ENCODE assay signal across 1 cellular context in the genomic region with DNA sequence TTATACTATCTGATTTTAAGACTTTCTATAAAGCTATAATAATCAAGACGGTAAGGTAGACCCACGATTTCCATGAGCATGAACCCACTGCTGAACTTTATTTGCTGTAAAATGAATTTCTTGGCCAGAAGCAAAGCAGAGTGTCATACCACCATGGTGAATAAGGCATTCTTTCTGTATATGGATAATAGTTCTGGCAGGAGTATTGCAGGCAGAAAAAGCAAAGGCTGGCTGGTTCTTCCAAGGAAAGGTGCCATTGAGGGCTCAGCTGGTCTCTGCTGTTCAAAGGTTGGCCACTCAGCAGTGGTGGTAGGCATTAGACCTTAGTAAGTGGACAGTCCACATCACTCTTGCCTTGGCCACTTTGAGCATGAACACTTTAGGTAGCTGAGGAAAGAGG.
TF ChIP-seq lines count a peak whose summit lies in the region.

No MANE protein-coding gene starts in this region.

TF ChIP-seq in GM23338, 12 proteins besides CTCF, POLR2A, EP300 and RAD21 (continued from another document):
- TF ChIP-seq, protein P1, sequence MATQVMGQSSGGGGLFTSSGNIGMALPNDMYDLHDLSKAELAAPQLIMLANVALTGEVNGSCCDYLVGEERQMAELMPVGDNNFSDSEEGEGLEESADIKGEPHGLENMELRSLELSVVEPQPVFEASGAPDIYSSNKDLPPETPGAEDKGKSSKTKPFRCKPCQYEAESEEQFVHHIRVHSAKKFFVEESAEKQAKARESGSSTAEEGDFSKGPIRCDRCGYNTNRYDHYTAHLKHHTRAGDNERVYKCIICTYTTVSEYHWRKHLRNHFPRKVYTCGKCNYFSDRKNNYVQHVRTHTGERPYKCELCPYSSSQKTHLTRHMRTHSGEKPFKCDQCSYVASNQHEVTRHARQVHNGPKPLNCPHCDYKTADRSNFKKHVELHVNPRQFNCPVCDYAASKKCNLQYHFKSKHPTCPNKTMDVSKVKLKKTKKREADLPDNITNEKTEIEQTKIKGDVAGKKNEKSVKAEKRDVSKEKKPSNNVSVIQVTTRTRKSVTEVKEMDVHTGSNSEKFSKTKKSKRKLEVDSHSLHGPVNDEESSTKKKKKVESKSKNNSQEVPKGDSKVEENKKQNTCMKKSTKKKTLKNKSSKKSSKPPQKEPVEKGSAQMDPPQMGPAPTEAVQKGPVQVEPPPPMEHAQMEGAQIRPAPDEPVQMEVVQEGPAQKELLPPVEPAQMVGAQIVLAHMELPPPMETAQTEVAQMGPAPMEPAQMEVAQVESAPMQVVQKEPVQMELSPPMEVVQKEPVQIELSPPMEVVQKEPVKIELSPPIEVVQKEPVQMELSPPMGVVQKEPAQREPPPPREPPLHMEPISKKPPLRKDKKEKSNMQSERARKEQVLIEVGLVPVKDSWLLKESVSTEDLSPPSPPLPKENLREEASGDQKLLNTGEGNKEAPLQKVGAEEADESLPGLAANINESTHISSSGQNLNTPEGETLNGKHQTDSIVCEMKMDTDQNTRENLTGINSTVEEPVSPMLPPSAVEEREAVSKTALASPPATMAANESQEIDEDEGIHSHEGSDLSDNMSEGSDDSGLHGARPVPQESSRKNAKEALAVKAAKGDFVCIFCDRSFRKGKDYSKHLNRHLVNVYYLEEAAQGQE (IDR thresholded peaks at IDR 0.05; ENCODE audit: unreplicated experiment) = no peak
- TF ChIP-seq JUNB (IDR thresholded peaks at IDR 0.05; ENCODE audit: unreplicated experiment) (no peak), NANOG (IDR thresholded peaks at IDR 0.05; ENCODE audit: borderline replicate concordance) (no peak), STAT1 (IDR thresholded peaks at IDR 0.05; ENCODE audit: unreplicated experiment) (no peak), EZH2 (IDR thresholded peaks at IDR 0.05; ENCODE audit: low read depth, unreplicated experiment) (no peak), ZNF331 (CRISPR knock-in tag; IDR thresholded peaks at IDR 0.05; ENCODE audit: low read depth) (no peak), ZNF114 (CRISPR knock-in tag; IDR thresholded peaks at IDR 0.05) (no peak), CREB1 (CRISPR knock-in tag; IDR thresholded peaks at IDR 0.05; ENCODE audit: low read depth) (no peak)
- TF ChIP-seq, protein P2, sequence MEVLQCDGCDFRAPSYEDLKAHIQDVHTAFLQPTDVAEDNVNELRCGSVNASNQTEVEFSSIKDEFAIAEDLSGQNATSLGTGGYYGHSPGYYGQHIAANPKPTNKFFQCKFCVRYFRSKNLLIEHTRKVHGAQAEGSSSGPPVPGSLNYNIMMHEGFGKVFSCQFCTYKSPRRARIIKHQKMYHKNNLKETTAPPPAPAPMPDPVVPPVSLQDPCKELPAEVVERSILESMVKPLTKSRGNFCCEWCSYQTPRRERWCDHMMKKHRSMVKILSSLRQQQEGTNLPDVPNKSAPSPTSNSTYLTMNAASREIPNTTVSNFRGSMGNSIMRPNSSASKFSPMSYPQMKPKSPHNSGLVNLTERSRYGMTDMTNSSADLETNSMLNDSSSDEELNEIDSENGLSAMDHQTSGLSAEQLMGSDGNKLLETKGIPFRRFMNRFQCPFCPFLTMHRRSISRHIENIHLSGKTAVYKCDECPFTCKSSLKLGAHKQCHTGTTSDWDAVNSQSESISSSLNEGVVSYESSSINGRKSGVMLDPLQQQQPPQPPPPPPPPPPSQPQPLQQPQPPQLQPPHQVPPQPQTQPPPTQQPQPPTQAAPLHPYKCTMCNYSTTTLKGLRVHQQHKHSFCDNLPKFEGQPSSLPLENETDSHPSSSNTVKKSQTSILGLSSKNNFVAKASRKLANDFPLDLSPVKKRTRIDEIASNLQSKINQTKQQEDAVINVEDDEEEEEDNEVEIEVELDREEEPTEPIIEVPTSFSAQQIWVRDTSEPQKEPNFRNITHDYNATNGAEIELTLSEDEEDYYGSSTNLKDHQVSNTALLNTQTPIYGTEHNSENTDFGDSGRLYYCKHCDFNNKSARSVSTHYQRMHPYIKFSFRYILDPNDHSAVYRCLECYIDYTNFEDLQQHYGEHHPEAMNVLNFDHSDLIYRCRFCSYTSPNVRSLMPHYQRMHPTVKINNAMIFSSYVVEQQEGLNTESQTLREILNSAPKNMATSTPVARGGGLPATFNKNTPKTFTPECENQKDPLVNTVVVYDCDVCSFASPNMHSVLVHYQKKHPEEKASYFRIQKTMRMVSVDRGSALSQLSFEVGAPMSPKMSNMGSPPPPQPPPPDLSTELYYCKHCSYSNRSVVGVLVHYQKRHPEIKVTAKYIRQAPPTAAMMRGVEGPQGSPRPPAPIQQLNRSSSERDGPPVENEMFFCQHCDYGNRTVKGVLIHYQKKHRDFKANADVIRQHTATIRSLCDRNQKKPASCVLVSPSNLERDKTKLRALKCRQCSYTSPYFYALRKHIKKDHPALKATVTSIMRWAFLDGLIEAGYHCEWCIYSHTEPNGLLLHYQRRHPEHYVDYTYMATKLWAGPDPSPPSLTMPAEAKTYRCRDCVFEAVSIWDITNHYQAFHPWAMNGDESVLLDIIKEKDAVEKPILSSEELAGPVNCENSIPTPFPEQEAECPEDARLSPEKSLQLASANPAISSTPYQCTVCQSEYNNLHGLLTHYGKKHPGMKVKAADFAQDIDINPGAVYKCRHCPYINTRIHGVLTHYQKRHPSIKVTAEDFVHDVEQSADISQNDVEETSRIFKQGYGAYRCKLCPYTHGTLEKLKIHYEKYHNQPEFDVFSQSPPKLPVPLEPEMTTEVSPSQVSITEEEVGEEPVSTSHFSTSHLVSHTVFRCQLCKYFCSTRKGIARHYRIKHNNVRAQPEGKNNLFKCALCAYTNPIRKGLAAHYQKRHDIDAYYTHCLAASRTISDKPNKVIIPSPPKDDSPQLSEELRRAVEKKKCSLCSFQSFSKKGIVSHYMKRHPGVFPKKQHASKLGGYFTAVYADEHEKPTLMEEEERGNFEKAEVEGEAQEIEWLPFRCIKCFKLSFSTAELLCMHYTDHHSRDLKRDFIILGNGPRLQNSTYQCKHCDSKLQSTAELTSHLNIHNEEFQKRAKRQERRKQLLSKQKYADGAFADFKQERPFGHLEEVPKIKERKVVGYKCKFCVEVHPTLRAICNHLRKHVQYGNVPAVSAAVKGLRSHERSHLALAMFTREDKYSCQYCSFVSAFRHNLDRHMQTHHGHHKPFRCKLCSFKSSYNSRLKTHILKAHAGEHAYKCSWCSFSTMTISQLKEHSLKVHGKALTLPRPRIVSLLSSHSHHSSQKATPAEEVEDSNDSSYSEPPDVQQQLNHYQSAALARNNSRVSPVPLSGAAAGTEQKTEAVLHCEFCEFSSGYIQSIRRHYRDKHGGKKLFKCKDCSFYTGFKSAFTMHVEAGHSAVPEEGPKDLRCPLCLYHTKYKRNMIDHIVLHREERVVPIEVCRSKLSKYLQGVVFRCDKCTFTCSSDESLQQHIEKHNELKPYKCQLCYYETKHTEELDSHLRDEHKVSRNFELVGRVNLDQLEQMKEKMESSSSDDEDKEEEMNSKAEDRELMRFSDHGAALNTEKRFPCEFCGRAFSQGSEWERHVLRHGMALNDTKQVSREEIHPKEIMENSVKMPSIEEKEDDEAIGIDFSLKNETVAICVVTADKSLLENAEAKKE (CRISPR knock-in tag; IDR thresholded peaks at IDR 0.05) = no peak
